ENCODE assay signal across 7 cellular contexts in genomic region chr12:120261951-120262851, GRCh38. TPM values are rescaled to one million over a fixed set of nuclear protein-coding genes. Genes with fewer than 3 reads are reported as not detected.
DNase-seq lines count a peak whose midpoint lies in the region; ATAC-seq and TF ChIP-seq lines count a peak whose summit lies in the region.
"Had no signal": no experiment of that assay in that cellular context is flagged by ENCODE, and none has a peak within 500 bp of the region (broad histone marks: within the 10 kb centered on the region; RNA-seq: fewer than 3 reads in every experiment).

No MANE protein-coding gene starts in this region.

- no peak for TF ChIP-seq POLR2A in thyroid gland (IDR thresholded peaks at IDR 0.05)

- H3K9me3 Mint-ChIP-seq in activated CD8-positive, alpha-beta memory T cell treated with anti-CD3 and anti-CD28 coated beads, Interleukin-2, amount 10 ng/mL, durations not matched to agents 7 days and 5 days (ENCODE audit: low read depth) = no peaks in the 10 kb centered on the region

- peak overlapping the region; percentile 90 for H3K4me3 Mint-ChIP-seq in activated CD8-positive, alpha-beta memory T cell treated with anti-CD3 and anti-CD28 coated beads, Interleukin-2, amount 10 ng/mL, durations not matched to agents 7 days and 5 days

- peaks cover 68% of the 10 kb centered on the region for H3K4me1 Mint-ChIP-seq in activated CD8-positive, alpha-beta memory T cell treated with anti-CD3 and anti-CD28 coated beads, Interleukin-2, amount 10 ng/mL, durations not matched to agents 7 days and 5 days

- no peaks in the 10 kb centered on the region for H3K27me3 Mint-ChIP-seq in activated CD8-positive, alpha-beta memory T cell treated with anti-CD3 and anti-CD28 coated beads, Interleukin-2, amount 10 ng/mL, durations not matched to agents 7 days and 5 days

- WGBS in thyroid gland, 2 donors = 62 to 70% methylated on average over 10 of the region's 10 CpGs

- H3K27me3 ChIP-seq in thyroid gland = no peaks in the 10 kb centered on the region

- peaks cover 63 to 73% of the 10 kb centered on the region in 2 donors for H3K4me1 ChIP-seq in thyroid gland

- peaks cover 20% of the 10 kb centered on the region for H3K36me3 Mint-ChIP-seq in activated CD8-positive, alpha-beta memory T cell treated with anti-CD3 and anti-CD28 coated beads, Interleukin-2, amount 10 ng/mL, durations not matched to agents 7 days and 5 days

- H3K27ac ChIP-seq in thyroid gland = peak overlapping the region; percentile 85 to 97 (median 96)

- DNase-seq in activated CD8-positive, alpha-beta memory T cell treated with anti-CD3 and anti-CD28 coated beads, Interleukin-2, amount 10 ng/mL, durations not matched to agents 7 days and 5 days = peak; percentile 83
- no peak for DNase-seq in activated CD8-positive, alpha-beta memory T cell treated with anti-CD3 and anti-CD28 coated beads, Interleukin-2, amount 50 U/mL, for 48 hours
- DNase-seq in glomerular visceral epithelial cell (ENCODE audit: extremely low spot score) (peak; percentile 57), thyroid gland (no peak), NCI-H510A treated with DMSO at 0.1 percent for 48 hours (lab: John Stamatoyannopoulos, UW) (no peak)
- DNase-seq: DND-41 had no signal

- no peaks in the 10 kb centered on the region for H3K36me3 ChIP-seq in thyroid gland

- no peaks in the 10 kb centered on the region for H3K9me3 ChIP-seq in thyroid gland

- peak overlapping the region; percentile 74 for H3K27ac Mint-ChIP-seq in activated CD8-positive, alpha-beta memory T cell treated with anti-CD3 and anti-CD28 coated beads, Interleukin-2, amount 10 ng/mL, durations not matched to agents 7 days and 5 days

- CTCF ChIA-PET in activated CD8-positive, alpha-beta memory T cell treated with anti-CD3 and anti-CD28 coated beads, Interleukin-2, amount 10 ng/mL, durations not matched to agents 7 days and 5 days (lab: Charles Lee) = interaction anchor here (0.9 to 25.9 kb wide), 9 partner anchors 9 to 137 kb away, joined by 3 to 768 read pairs (median 4); partner anchors contain the start of genes RNU4-1, RNU4-2 and RPLP0

- TF ChIP-seq CTCF in thyroid gland (IDR thresholded peaks at IDR 0.05) = no peak

- peak overlapping the region in 1 of 3 donors; percentile 99 for H3K4me3 ChIP-seq in thyroid gland (replicated peaks in 1 of 3)

- peak; percentile 38 for ATAC-seq in activated CD8-positive, alpha-beta memory T cell treated with anti-CD3 and anti-CD28 coated beads, Interleukin-2, amount 10 ng/mL, durations not matched to agents 7 days and 5 days
- no peak for ATAC-seq in GM18873 (IDR thresholded peaks at IDR 0.05; ENCODE audit: low FRiP score, unreplicated experiment)

- intact Hi-C loops in thyroid gland (cut with DNase I) = no loop called here

RNA-seq across cellular contexts. Expression of gene PXN, which starts 3.3 kb away (rescaled TPM):
- total RNA-seq in activated CD8-positive, alpha-beta memory T cell treated with anti-CD3 and anti-CD28 coated beads, Interleukin-2, amount 10 ng/mL, durations not matched to agents 7 days and 5 days = 100 to 1,000 TPM in 1 of 2 experiments, 10 to 100 TPM in 1; 69.3 to 146 TPM
- total RNA-seq in thyroid gland = 10 to 100 TPM; 61.7 to 95.5 (median 82.7) TPM

RNA-seq across cellular contexts. Expression of gene RNU4-2, which starts 29.5 kb away (rescaled TPM):
- total RNA-seq in activated CD8-positive, alpha-beta memory T cell treated with anti-CD3 and anti-CD28 coated beads, Interleukin-2, amount 10 ng/mL, durations not matched to agents 7 days and 5 days = 1,000 to 10,000 TPM in 1 of 2 experiments, 100 to 1,000 TPM in 1; 953 to 3,569 TPM
- total RNA-seq in thyroid gland = under 1 TPM; under 0.01 TPM

RNA-seq across cellular contexts. Expression of gene RNU4-1, which starts 30.8 kb away (rescaled TPM):
- 1,000 to 10,000 TPM in 1 of 2 experiments, 100 to 1,000 TPM in 1; 780 to 2,122 TPM for total RNA-seq in activated CD8-positive, alpha-beta memory T cell treated with anti-CD3 and anti-CD28 coated beads, Interleukin-2, amount 10 ng/mL, durations not matched to agents 7 days and 5 days
- total RNA-seq in thyroid gland = under 1 TPM; under 0.01 TPM

RNA-seq across cellular contexts. Expression of gene SIRT4, which starts 39.9 kb away (rescaled TPM):
- total RNA-seq in activated CD8-positive, alpha-beta memory T cell treated with anti-CD3 and anti-CD28 coated beads, Interleukin-2, amount 10 ng/mL, durations not matched to agents 7 days and 5 days = 1 to 10 TPM; 2.4 to 3.0 TPM
- 1 to 10 TPM in 3 of 4 donors, not detected in 1; 3.1 to 6.5 (median 3.8) TPM for total RNA-seq in thyroid gland

Comparison
In these comparisons a context has a peak if more than half of its experiments do, and no peak if none do; other contexts are left out.
1. DNase-seq: peak in activated CD8-positive, alpha-beta memory T cell treated with anti-CD3 and anti-CD28 coated beads, Interleukin-2, amount 10 ng/mL, durations not matched to agents 7 days and 5 days (single experiment) and glomerular visceral epithelial cell (single experiment); none in activated CD8-positive, alpha-beta memory T cell treated with anti-CD3 and anti-CD28 coated beads, Interleukin-2, amount 50 U/mL, for 48 hours (single experiment), thyroid gland (0 of 2) and NCI-H510A treated with DMSO at 0.1 percent for 48 hours (single experiment).
2. RNA of gene RNU4-2, which starts 29.5 kb away (total RNA-seq): 953 to 3,569 TPM in activated CD8-positive, alpha-beta memory T cell treated with anti-CD3 and anti-CD28 coated beads, Interleukin-2, amount 10 ng/mL, durations not matched to agents 7 days and 5 days; under 0.01 TPM in thyroid gland; every median in the first group is over 100 times any median in the second.
3. RNA of gene RNU4-1, which starts 30.8 kb away (total RNA-seq): 780 to 2,122 TPM in activated CD8-positive, alpha-beta memory T cell treated with anti-CD3 and anti-CD28 coated beads, Interleukin-2, amount 10 ng/mL, durations not matched to agents 7 days and 5 days; under 0.01 TPM in thyroid gland; every median in the first group is over 100 times any median in the second.